In genomic region chr2:47177042-47177565, GRCh38 we compare ENCODE assay signal across 9 cellular contexts. TPM values are rescaled to one million over a fixed set of nuclear protein-coding genes. Genes with fewer than 3 reads are reported as not detected.
A peak's percentile ranks its signal among the peaks of the same experiment; 100 is the strongest.
DNase-seq lines count a peak whose midpoint lies in the region; ATAC-seq, FAIRE-seq and TF ChIP-seq lines count a peak whose summit lies in the region.
"Had no signal": no experiment of that assay in that cellular context is flagged by ENCODE, and none has a peak within 500 bp of the region (broad histone marks: within the 10 kb centered on the region; RNA-seq: fewer than 3 reads in every experiment).

No MANE protein-coding gene starts in this region.

- TF ChIP-seq CTCF in endothelial cell of umbilical vein (IDR thresholded peaks at IDR 0.05; ENCODE audit: extremely low read depth in 1 of 2, insufficient read depth in 1 of 2, low read depth in 1 of 2, low read length in 2 of 2) = no peak
- no peak for TF ChIP-seq CTCF in parathyroid adenoma (IDR thresholded peaks at IDR 0.05)

- TF ChIP-seq POLR2A in endothelial cell of umbilical vein (IDR thresholded peaks at IDR 0.05; ENCODE audit: low read depth, low read length) = no peak

- H2AFZ ChIP-seq in ACC112 (ENCODE audit: low read length, unreplicated experiment) = peak overlapping the region; percentile 63
- H2AFZ ChIP-seq in endothelial cell of umbilical vein (ENCODE audit: low read depth, low read length) = peak overlapping the region; percentile 75
- peak overlapping the region; percentile 82 for H2AFZ ChIP-seq in parathyroid adenoma

- TSS peak; percentile 82 for BruUV-seq in endothelial cell of umbilical vein (replicated peaks; lab: Mats Ljungman, UMichigan)

- H3K9ac ChIP-seq in NT2/D1 (ENCODE audit: insufficient read length, low read depth) (peak overlapping the region; percentile 74), endothelial cell of umbilical vein (replicated peaks; ENCODE audit: extremely low read depth, insufficient read depth, low read length) (peak overlapping the region; percentile 100), parathyroid adenoma (no peak overlapping the region)

- ATAC-seq in GM19438 (IDR thresholded peaks at IDR 0.05; ENCODE audit: low read depth, unreplicated experiment) = peak; percentile 6

- H3K36me3 ChIP-seq in ACC112 (ENCODE audit: insufficient read depth, low read length) = no peaks in the 10 kb centered on the region
- H3K36me3 ChIP-seq in NT2/D1 (ENCODE audit: insufficient read depth, insufficient read length, low read length) = peaks cover 21% of the 10 kb centered on the region
- H3K36me3 ChIP-seq in endothelial cell of umbilical vein (ENCODE audit: control insufficient read depth in 2 of 2, extremely low read depth in 1 of 2, insufficient read depth in 2 of 2, low read length in 2 of 2) = no peaks in the 10 kb centered on the region
- H3K36me3 ChIP-seq in parathyroid adenoma (ENCODE audit: control insufficient read depth, insufficient read depth, low read length) = no peaks in the 10 kb centered on the region

- CTCF ChIA-PET in endothelial cell of umbilical vein (lab: Charles Lee) = no interaction called here

- H3K27me3 ChIP-seq in ACC112 (ENCODE audit: insufficient read depth, low read length) = no peaks in the 10 kb centered on the region
- no peaks in the 10 kb centered on the region for H3K27me3 ChIP-seq in NT2/D1 (ENCODE audit: insufficient read depth, insufficient read length)
- H3K27me3 ChIP-seq in endothelial cell of umbilical vein (ENCODE audit: control insufficient read depth in 2 of 2, insufficient read depth in 2 of 2, low read length in 2 of 2) = no peaks in the 10 kb centered on the region
- no peaks in the 10 kb centered on the region for H3K27me3 ChIP-seq in parathyroid adenoma (ENCODE audit: control insufficient read depth, insufficient read depth, low read length)

- no peaks in the 10 kb centered on the region for H4K20me1 ChIP-seq in endothelial cell of umbilical vein (replicated peaks; ENCODE audit: control insufficient read depth, extremely low read depth, insufficient read depth, low read length)

- dilution Hi-C loops in endothelial cell of umbilical vein (cut with MboI; ENCODE audit: extremely low pct_ligation_motif_present, low sequenced_read_pairs) = no loop called here

- no peaks in the 10 kb centered on the region for H3K9me3 ChIP-seq in NT2/D1 (ENCODE audit: insufficient read depth, low read length)
- no peaks in the 10 kb centered on the region for H3K9me3 ChIP-seq in endothelial cell of umbilical vein (replicated peaks; ENCODE audit: control insufficient read depth, insufficient read depth, low read length)
- H3K9me3 ChIP-seq in parathyroid adenoma (ENCODE audit: control insufficient read depth, low read length) = no peaks in the 10 kb centered on the region

- intact Hi-C loops in endothelial cell of umbilical vein (cut with micrococcal nuclease) = no loop called here

- H3K4me3 ChIP-seq in ACC112 (ENCODE audit: low read depth, low read length) (peak overlapping the region; percentile 98), NT2/D1 (ENCODE audit: insufficient read length, low read depth) (peak overlapping the region; percentile 99), endothelial cell of umbilical vein (replicated peaks in 1 of 3; ENCODE audit: insufficient read depth in 1 of 3, low read depth in 1 of 3, low read length in 3 of 3) (peak overlapping the region; percentile 2 to 92 (median 68)), parathyroid adenoma (ENCODE audit: low read depth, low read length) (peak overlapping the region; percentile 89)

- H3K79me2 ChIP-seq in ACC112 (ENCODE audit: control insufficient read depth, insufficient read depth, low read length, unreplicated experiment) = peaks cover 42% of the 10 kb centered on the region
- H3K79me2 ChIP-seq in endothelial cell of umbilical vein (ENCODE audit: control insufficient read depth, insufficient read depth, low read length) = peaks cover 42% of the 10 kb centered on the region
- H3K79me2 ChIP-seq in parathyroid adenoma = peaks cover 25% of the 10 kb centered on the region

- peaks cover 24% of the 10 kb centered on the region for H3K4me1 ChIP-seq in ACC112 (ENCODE audit: control insufficient read depth, insufficient read depth, low read length, unreplicated experiment)
- no peaks in the 10 kb centered on the region for H3K4me1 ChIP-seq in NT2/D1 (ENCODE audit: insufficient read depth, insufficient read length)
- H3K4me1 ChIP-seq in endothelial cell of umbilical vein (ENCODE audit: control insufficient read depth, extremely low read depth, insufficient read depth, low read length) = peaks cover 25% of the 10 kb centered on the region
- peaks cover 10% of the 10 kb centered on the region for H3K4me1 ChIP-seq in parathyroid adenoma

- no peak for FAIRE-seq in endothelial cell of umbilical vein (lab: Jason Lieb, UNC)

- H3K4me2 ChIP-seq in endothelial cell of umbilical vein (ENCODE audit: insufficient read depth, low read length) (peak overlapping the region; percentile 85), parathyroid adenoma (ENCODE audit: low read length) (peak overlapping the region; percentile 79)

- no peaks in the 10 kb centered on the region for H3K9me1 ChIP-seq in endothelial cell of umbilical vein (replicated peaks; ENCODE audit: control insufficient read depth, extremely low read depth, insufficient read depth, low read length)

- H3K27ac ChIP-seq in ACC112 (ENCODE audit: low read depth, low read length) (peak overlapping the region; percentile 97), endothelial cell of umbilical vein (ENCODE audit: insufficient read depth, low read depth, low read length) (peak overlapping the region; percentile 100), parathyroid adenoma (peak overlapping the region; percentile 100)

- POLR2A ChIA-PET in endothelial cell of umbilical vein (lab: Charles Lee) = interaction anchor here (0.5 kb wide), 1 partner anchor 1571 kb away, joined by 6 read pairs; no protein-coding TSS in a partner anchor

- DNase-seq in NT2/D1 (ENCODE audit: low read depth, low spot score) = no peak
- DNase-seq in endothelial cell of umbilical vein (ENCODE audit: low read depth, low spot score) = no peak
- no peak for DNase-seq in inferior parietal cortex (ENCODE audit: extremely low spot score)
- no peak for DNase-seq in ecto neural progenitor cell (ENCODE audit: low spot score)
- DNase-seq in NCI-H187 (lab: John Stamatoyannopoulos, UW) = no peak

TF ChIP-seq in endothelial cell of umbilical vein, 7 proteins besides CTCF, POLR2A, EP300 and RAD21:
- no peak for TF ChIP-seq JUN (IDR thresholded peaks at IDR 0.05; ENCODE audit: borderline replicate concordance, insufficient read depth, insufficient read length, low read depth)
- no peak for TF ChIP-seq MAX (IDR thresholded peaks at IDR 0.05; ENCODE audit: insufficient read depth, insufficient read length)
- no peak for TF ChIP-seq GATA2 (IDR thresholded peaks at IDR 0.05; ENCODE audit: insufficient read depth, insufficient read length, low read depth, low read length)
- no peak for TF ChIP-seq POLR2AphosphoS5 (IDR thresholded peaks at IDR 0.05; ENCODE audit: insufficient read depth, low read depth, low read length)

RNA-seq across cellular contexts. Expression of gene CALM2, which starts 0.8 kb away (rescaled TPM):
- 446 and 501 TPM in 2 replicates for total RNA-seq in endothelial cell of umbilical vein
- polyA plus RNA-seq in endothelial cell of umbilical vein = 209 and 327 TPM in 2 replicates
- polyA plus RNA-seq in endothelial cell of umbilical vein (2011; cell fraction: cytosol; rRNA removed) = 312 and 385 TPM in 2 replicates
- 146 and 242 TPM in 2 replicates for polyA plus RNA-seq in endothelial cell of umbilical vein (2011; cell fraction: nucleus; rRNA removed)
- 674 and 938 TPM in 2 replicates for polyA plus RNA-seq in endothelial cell of umbilical vein (2012)
- polyA minus RNA-seq in endothelial cell of umbilical vein = 79.6 and 100 TPM in 2 replicates
- polyA minus RNA-seq in endothelial cell of umbilical vein (2011; cell fraction: cytosol; rRNA and poly(A)+ RNA removed) = 129 TPM
- 71.9 and 97.9 TPM in 2 replicates for polyA minus RNA-seq in endothelial cell of umbilical vein (2011; cell fraction: nucleus; rRNA and poly(A)+ RNA removed)

RNA-seq across cellular contexts. Expression of gene STPG4, which starts 22.0 kb away (rescaled TPM):
- 0.21 and 0.53 TPM in 2 replicates for total RNA-seq in endothelial cell of umbilical vein
- polyA plus RNA-seq in endothelial cell of umbilical vein = not detected in 2 replicates
- not detected in 2 replicates for polyA plus RNA-seq in endothelial cell of umbilical vein (2011; cell fraction: cytosol; rRNA removed)
- polyA plus RNA-seq in endothelial cell of umbilical vein (2011; cell fraction: nucleus; rRNA removed) = 0.25 and 0.32 TPM in 2 replicates
- polyA plus RNA-seq in endothelial cell of umbilical vein (2012) = not detected in 2 replicates
- polyA minus RNA-seq in endothelial cell of umbilical vein = 0.36 TPM in 1 of 2 replicates, not detected in the other
- polyA minus RNA-seq in endothelial cell of umbilical vein (2011; cell fraction: cytosol; rRNA and poly(A)+ RNA removed) = not detected
- polyA minus RNA-seq in endothelial cell of umbilical vein (2011; cell fraction: nucleus; rRNA and poly(A)+ RNA removed) = 0.53 and 0.58 TPM in 2 replicates
- total RNA-seq: pulmonary artery endothelial cell had no signal
